Comparison of ENCODE assay signal across 8 cellular contexts in the genomic region with DNA sequence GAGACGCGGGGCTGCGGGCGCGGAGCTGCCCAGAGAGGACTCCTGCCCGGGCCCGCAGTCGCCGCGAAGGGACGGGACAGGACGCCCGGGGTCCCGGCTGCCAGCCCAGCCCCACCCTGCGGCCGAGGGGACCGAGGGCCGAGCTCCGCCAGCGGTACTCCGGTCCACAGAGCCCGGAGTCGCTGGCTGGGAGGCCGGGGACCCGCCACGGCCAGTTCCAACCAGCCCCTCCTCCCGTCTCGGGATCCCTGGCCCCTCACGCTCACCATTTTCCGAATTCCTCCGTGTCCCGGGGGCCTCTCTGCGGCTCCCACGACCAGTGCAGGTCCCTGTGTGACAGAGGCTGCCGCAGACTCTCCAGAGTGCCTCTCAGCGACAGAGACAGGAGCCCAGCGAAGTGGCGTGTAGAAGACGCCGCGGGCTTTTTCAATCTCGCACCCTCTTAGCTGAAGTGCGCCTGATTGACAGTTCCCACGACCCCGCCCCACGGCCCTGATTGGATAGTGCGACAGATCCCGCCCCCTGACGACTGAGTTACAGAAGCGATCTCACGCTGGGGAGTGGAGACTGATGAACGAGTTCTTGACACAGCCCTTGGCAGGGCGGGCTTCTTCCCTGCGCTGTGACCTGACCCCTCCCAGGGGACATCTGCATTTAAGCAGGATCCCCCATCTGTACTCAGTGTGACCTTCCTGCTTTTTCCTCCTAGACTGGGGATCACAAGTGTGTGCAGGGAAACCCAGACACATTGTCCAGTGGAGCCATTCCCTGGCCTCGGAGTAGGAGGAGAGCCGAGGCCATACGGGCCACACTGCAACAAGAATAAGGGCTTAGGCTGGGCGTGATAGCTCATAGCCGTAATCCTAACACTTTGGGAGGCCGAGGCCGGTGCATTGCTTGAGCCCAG. TPM values are rescaled to one million over a fixed set of nuclear protein-coding genes. Genes with fewer than 3 reads are reported as not detected.
DNase-seq lines count a peak whose midpoint lies in the region; TF ChIP-seq lines count a peak whose summit lies in the region.

No MANE protein-coding gene starts in this region.

- H3K4me2 ChIP-seq in BLaER1, result peak overlapping the region; percentile 99

- peaks cover 26% of the 10 kb centered on the region for H3K4me1 ChIP-seq in BLaER1

- TF ChIP-seq CTCF in GM20000 (IDR thresholded peaks at IDR 0.05; ENCODE audit: extremely low read depth, missing control alignments) (no peak), fibroblast of the aortic adventitia (IDR thresholded peaks at IDR 0.05; ENCODE audit: insufficient read depth, low read length) (no peak), nephron (IDR thresholded peaks at IDR 0.05; ENCODE audit: unreplicated experiment in 3 of 3) (no peak)

- peaks cover 10% of the 10 kb centered on the region for H3K9me3 ChIP-seq in BLaER1

- no peaks in the 10 kb centered on the region for H3K36me3 ChIP-seq in BLaER1

- peaks cover 11% of the 10 kb centered on the region for H3K9me3 Mint-ChIP-seq in nephron

- TF ChIP-seq RAD21 in Ishikawa (IDR thresholded peaks at IDR 0.05; ENCODE audit: low read depth), result no peak

- H3K4me3 ChIP-seq in BLaER1 (peak overlapping the region; percentile 73), fibroblast of the aortic adventitia (ENCODE audit: low read depth, low read length) (peak overlapping the region; percentile 83)

- no peak for TF ChIP-seq EP300 in Ishikawa (IDR thresholded peaks at IDR 0.05; ENCODE audit: borderline replicate concordance)

- no peaks in the 10 kb centered on the region for H3K27me3 Mint-ChIP-seq in nephron (ENCODE audit: low read depth)

- H3K36me3 Mint-ChIP-seq in nephron (ENCODE audit: low read depth), result peaks cover 27% of the 10 kb centered on the region

- H3K4me1 Mint-ChIP-seq in nephron, result peaks cover 11% of the 10 kb centered on the region

- peak; percentile 95 for DNase-seq in GM20000 (ENCODE audit: low spot score)
- peak; percentile 84 for DNase-seq in RPMI8226
- DNase-seq in activated T-helper 9 cell treated with anti-CD3 and anti-CD28 coated beads, Interleukin-2, amount 50 U/mL, for 16 hours (ENCODE audit: low read depth), result peak; percentile 54
- peak; percentile 84 for DNase-seq in fibroblast of the aortic adventitia (ENCODE audit: low read depth)
- peak; percentile 54 to 83 (median 74) for DNase-seq in stimulated activated naive CD4-positive, alpha-beta T cell (lab: John Stamatoyannopoulos, UW)

- H3K4me3 Mint-ChIP-seq in nephron, result peak overlapping the region; percentile 100

- H3K27ac Mint-ChIP-seq in nephron, result peak overlapping the region; percentile 58 to 96 (median 92)

- peak overlapping the region; percentile 78 for H3K9ac ChIP-seq in BLaER1

- no peaks in the 10 kb centered on the region for H3K27me3 ChIP-seq in BLaER1

- H3K27ac ChIP-seq in BLaER1, result peak overlapping the region; percentile 49; the same call in 1 of the 2 replicates

- no peaks in the 10 kb centered on the region for H4K20me1 ChIP-seq in BLaER1

TF ChIP-seq in Ishikawa, 13 proteins besides CTCF, POLR2A, EP300 and RAD21:
- TF ChIP-seq, protein P1, sequence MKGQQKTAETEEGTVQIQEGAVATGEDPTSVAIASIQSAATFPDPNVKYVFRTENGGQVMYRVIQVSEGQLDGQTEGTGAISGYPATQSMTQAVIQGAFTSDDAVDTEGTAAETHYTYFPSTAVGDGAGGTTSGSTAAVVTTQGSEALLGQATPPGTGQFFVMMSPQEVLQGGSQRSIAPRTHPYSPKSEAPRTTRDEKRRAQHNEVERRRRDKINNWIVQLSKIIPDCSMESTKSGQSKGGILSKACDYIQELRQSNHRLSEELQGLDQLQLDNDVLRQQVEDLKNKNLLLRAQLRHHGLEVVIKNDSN (IDR thresholded peaks at IDR 0.05), result no peak
- 0 out of 2 replicates have a peak, but pooled peaks have one; percentile 5 for TF ChIP-seq MAX (IDR thresholded peaks at IDR 0.05)
- TF ChIP-seq TCF12 (IDR thresholded peaks at IDR 0.05; ENCODE audit: low read depth), result no peak
- TF ChIP-seq TAF1 (IDR thresholded peaks at IDR 0.05; ENCODE audit: low read depth), result no peak; the same call in 1 of the 2 replicates
- TF ChIP-seq, protein P2, sequence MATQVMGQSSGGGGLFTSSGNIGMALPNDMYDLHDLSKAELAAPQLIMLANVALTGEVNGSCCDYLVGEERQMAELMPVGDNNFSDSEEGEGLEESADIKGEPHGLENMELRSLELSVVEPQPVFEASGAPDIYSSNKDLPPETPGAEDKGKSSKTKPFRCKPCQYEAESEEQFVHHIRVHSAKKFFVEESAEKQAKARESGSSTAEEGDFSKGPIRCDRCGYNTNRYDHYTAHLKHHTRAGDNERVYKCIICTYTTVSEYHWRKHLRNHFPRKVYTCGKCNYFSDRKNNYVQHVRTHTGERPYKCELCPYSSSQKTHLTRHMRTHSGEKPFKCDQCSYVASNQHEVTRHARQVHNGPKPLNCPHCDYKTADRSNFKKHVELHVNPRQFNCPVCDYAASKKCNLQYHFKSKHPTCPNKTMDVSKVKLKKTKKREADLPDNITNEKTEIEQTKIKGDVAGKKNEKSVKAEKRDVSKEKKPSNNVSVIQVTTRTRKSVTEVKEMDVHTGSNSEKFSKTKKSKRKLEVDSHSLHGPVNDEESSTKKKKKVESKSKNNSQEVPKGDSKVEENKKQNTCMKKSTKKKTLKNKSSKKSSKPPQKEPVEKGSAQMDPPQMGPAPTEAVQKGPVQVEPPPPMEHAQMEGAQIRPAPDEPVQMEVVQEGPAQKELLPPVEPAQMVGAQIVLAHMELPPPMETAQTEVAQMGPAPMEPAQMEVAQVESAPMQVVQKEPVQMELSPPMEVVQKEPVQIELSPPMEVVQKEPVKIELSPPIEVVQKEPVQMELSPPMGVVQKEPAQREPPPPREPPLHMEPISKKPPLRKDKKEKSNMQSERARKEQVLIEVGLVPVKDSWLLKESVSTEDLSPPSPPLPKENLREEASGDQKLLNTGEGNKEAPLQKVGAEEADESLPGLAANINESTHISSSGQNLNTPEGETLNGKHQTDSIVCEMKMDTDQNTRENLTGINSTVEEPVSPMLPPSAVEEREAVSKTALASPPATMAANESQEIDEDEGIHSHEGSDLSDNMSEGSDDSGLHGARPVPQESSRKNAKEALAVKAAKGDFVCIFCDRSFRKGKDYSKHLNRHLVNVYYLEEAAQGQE (IDR thresholded peaks at IDR 0.05; ENCODE audit: low read depth), result no peak
- TF ChIP-seq EGR1 (IDR thresholded peaks at IDR 0.05), result no peak
- TF ChIP-seq ZBTB7A (IDR thresholded peaks at IDR 0.05; ENCODE audit: low read depth), result peak; percentile 69
- no peak for TF ChIP-seq TEAD4 (IDR thresholded peaks at IDR 0.05)
- TF ChIP-seq CREB1 (IDR thresholded peaks at IDR 0.05; ENCODE audit: low read depth), result 0 out of 2 replicates have a peak, but pooled peaks have one; percentile 20
TF ChIP-seq in Ishikawa: peak in this region for 3.

RNA-seq across cellular contexts. Expression of gene ZNF823, which starts 44.0 kb away (rescaled TPM):
- total RNA-seq in fibroblast of the aortic adventitia (ENCODE audit: low replicate concordance), result 2.6 and 4.1 TPM in 2 replicates

Comparison
In these comparisons a context has a peak if more than half of its experiments do, and no peak if none do; other contexts are left out.
1. Peak in every context shown above with its lines: DNase-seq, H3K4me3 ChIP-seq and H3K27ac ChIP-seq.